31 cellular contexts compared by ENCODE assay signal in the genomic region with DNA sequence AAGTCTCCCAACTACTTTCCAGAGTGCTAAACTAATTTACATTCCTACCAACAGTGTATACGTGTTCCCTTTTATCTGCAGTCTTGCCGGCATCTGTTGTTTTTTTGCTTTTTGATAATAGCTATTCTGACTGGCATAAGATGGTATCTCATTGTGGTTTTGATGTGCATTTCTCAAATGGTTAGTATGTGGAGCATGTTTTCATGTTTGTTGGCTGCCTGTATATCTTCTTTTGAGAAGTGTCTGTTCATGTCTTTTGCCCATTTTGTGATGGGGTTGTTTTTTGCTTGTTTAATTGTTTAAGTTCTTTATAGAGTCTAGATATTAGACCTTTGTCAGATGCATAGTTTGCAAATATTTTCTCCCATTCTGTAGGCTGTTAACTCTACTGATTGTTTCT.
"Had no signal": no experiment of that assay in that cellular context is flagged by ENCODE, and none has a peak within 500 bp of the region (broad histone marks: within the 10 kb centered on the region; RNA-seq: fewer than 3 reads in every experiment).

No MANE protein-coding gene starts in this region.

- H3K4me1 ChIP-seq: parathyroid adenoma, psoas muscle, right lobe of liver, sigmoid colon, spleen, thyroid gland, tibial nerve, upper lobe of left lung, uterus had no signal

- H3K4me3 ChIP-seq: ovary, psoas muscle, right lobe of liver, sigmoid colon, skin epidermis, smooth muscle cell, spleen, stomach, thoracic aorta, thyroid gland, tibial nerve, upper lobe of left lung, uterus had no signal

- H3K4me3 Mint-ChIP-seq: naive thymus-derived CD8-positive, alpha-beta T cell; natural killer cell treated with Interleukin-12 subunit alpha and Interleukin-12 subunit beta and Interleukin-15 and Interleukin-18, amount 100 ng/mL, for 72 hours; nephron progenitor cell; neural crest cell; stimulated activated effector memory CD8-positive, alpha-beta T cell treated with anti-CD3 and anti-CD28 coated beads, Interleukin-12 subunit alpha, Interleukin-12 subunit beta, amount 100 ng/mL, for 72 hours; stimulated activated naive B cell treated with anti-CD40 and anti-IgM and Interleukin-4, amounts not matched to agents 10 μg/mL and 1 μg/mL and 100 μg/mL, for 72 hours; stimulated activated naive CD8-positive, alpha-beta T cell treated with anti-CD3 and anti-CD28 coated beads, Interleukin-15, Interleukin-2, amounts not matched to agents 100 ng/mL and 50 ng/mL, for 24 hours had no signal

- H3K36me3 ChIP-seq: ovary, right lobe of liver, sigmoid colon, spleen, stomach, thoracic aorta, thyroid gland, upper lobe of left lung, uterus had no signal

- H3K9me3 Mint-ChIP-seq: natural killer cell treated with Interleukin-12 subunit alpha and Interleukin-12 subunit beta and Interleukin-15 and Interleukin-18, amount 100 ng/mL, for 72 hours had no signal

- DNase-seq: naive B cell; naive thymus-derived CD8-positive, alpha-beta T cell; nephron progenitor cell; occipital lobe; ovary; posterior cingulate gyrus; psoas muscle; right cardiac atrium; right lobe of liver; sigmoid colon; spleen; stimulated activated CD4-positive, alpha-beta T cell treated with anti-CD3 and anti-CD28 coated beads, Interleukin-12 subunit alpha, Interleukin-12 subunit beta, amount 100 ng/mL, for 4 hours; stimulated activated CD4-positive, alpha-beta T cell treated with anti-CD3 and anti-CD28 coated beads, Interleukin-1b, Interleukin-23, amount 100 ng/mL, for 48 hours; stimulated activated CD4-positive, alpha-beta T cell treated with anti-CD3 and anti-CD28 coated beads, Interleukin-4, amount 100 ng/mL, for 1 hour; stimulated activated naive B cell treated with anti-CD40 and anti-IgM and Interleukin-4, amounts not matched to agents 10 μg/mL and 1 μg/mL and 100 μg/mL, for 72 hours; stimulated activated naive CD4-positive, alpha-beta T cell treated with Interleukin-2 at 50 U/mL for 16 hours; stomach; thyroid gland; trophoblast cell; upper lobe of left lung; uterus had no signal

- ATAC-seq: naive thymus-derived CD8-positive, alpha-beta T cell; natural killer cell treated with Interleukin-12 subunit alpha and Interleukin-12 subunit beta and Interleukin-15 and Interleukin-18, amount 100 ng/mL, for 72 hours; psoas muscle; right cardiac atrium; right lobe of liver; stimulated activated effector memory CD8-positive, alpha-beta T cell treated with anti-CD3 and anti-CD28 coated beads, Interleukin-12 subunit alpha, Interleukin-12 subunit beta, amount 100 ng/mL, for 72 hours; stimulated activated naive B cell treated with anti-CD40 and anti-IgM and Interleukin-4, amounts not matched to agents 10 μg/mL and 1 μg/mL and 100 μg/mL, for 72 hours had no signal

- H3K27me3 Mint-ChIP-seq: naive B cell; naive thymus-derived CD8-positive, alpha-beta T cell; natural killer cell treated with Interleukin-12 subunit alpha and Interleukin-12 subunit beta and Interleukin-15 and Interleukin-18, amount 100 ng/mL, for 72 hours; progenitor cell of endocrine pancreas; stimulated activated naive B cell treated with anti-CD40 and anti-IgM and Interleukin-4, amounts not matched to agents 10 μg/mL and 1 μg/mL and 100 μg/mL, for 72 hours; stimulated activated naive CD8-positive, alpha-beta T cell treated with anti-CD3 and anti-CD28 coated beads, Interleukin-15, Interleukin-2, amounts not matched to agents 100 ng/mL and 50 ng/mL, for 24 hours had no signal

- H2AFZ ChIP-seq: parathyroid adenoma had no signal

- H3K9me3 ChIP-seq: ovary, right lobe of liver, sigmoid colon, thoracic aorta, thyroid gland, upper lobe of left lung, uterus had no signal

- H3K4me2 ChIP-seq: smooth muscle cell had no signal

- H3K27ac ChIP-seq: ovary, parathyroid adenoma, psoas muscle, right lobe of liver, sigmoid colon, skin epidermis, spleen, stomach, thoracic aorta, thyroid gland, tibial nerve, upper lobe of left lung, uterus had no signal

- H3K36me3 Mint-ChIP-seq: stimulated activated effector memory CD8-positive, alpha-beta T cell treated with anti-CD3 and anti-CD28 coated beads, Interleukin-12 subunit alpha, Interleukin-12 subunit beta, amount 100 ng/mL, for 72 hours had no signal

- H3K9ac ChIP-seq: parathyroid adenoma had no signal

- H3K79me2 ChIP-seq: parathyroid adenoma had no signal

- H3K27me3 ChIP-seq: ovary, right lobe of liver, sigmoid colon, spleen, stomach, thyroid gland, tibial nerve, upper lobe of left lung, uterus had no signal

- H3K4me1 Mint-ChIP-seq: naive B cell; nephron progenitor cell; neural crest cell; stimulated activated effector memory CD8-positive, alpha-beta T cell treated with anti-CD3 and anti-CD28 coated beads, Interleukin-12 subunit alpha, Interleukin-12 subunit beta, amount 100 ng/mL, for 72 hours; stimulated activated naive B cell treated with anti-CD40 and anti-IgM and Interleukin-4, amounts not matched to agents 10 μg/mL and 1 μg/mL and 100 μg/mL, for 72 hours had no signal

- H3K27ac Mint-ChIP-seq: naive thymus-derived CD8-positive, alpha-beta T cell; natural killer cell treated with Interleukin-12 subunit alpha and Interleukin-12 subunit beta and Interleukin-15 and Interleukin-18, amount 100 ng/mL, for 72 hours; nephron progenitor cell; progenitor cell of endocrine pancreas; stimulated activated effector memory CD8-positive, alpha-beta T cell treated with anti-CD3 and anti-CD28 coated beads, Interleukin-12 subunit alpha, Interleukin-12 subunit beta, amount 100 ng/mL, for 72 hours; stimulated activated naive B cell treated with anti-CD40 and anti-IgM and Interleukin-4, amounts not matched to agents 10 μg/mL and 1 μg/mL and 100 μg/mL, for 72 hours; stimulated activated naive CD8-positive, alpha-beta T cell treated with anti-CD3 and anti-CD28 coated beads, Interleukin-15, Interleukin-2, amounts not matched to agents 100 ng/mL and 50 ng/mL, for 24 hours had no signal
